Comparison of ENCODE assay signal across 9 cellular contexts in the genomic region with DNA sequence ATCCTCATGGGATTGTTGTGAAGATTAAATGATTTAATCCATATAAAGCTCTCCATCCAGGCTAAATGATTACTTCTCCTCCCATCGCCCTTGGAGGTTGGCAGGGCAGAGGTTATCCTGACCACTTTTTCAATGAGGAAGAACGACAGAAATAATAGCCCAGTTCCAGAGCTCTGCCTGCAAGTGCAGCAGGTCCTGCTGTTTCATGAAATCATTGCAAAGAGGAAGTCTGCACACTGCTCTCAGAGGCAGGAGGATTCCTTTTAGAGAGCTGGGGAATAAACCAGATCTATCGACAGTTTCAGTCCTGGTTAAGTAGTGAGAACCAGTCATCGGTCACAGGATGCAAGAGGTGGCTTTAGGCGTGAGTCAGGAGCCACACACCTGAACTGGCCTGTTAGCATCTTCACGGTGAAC. TPM values are rescaled to one million over a fixed set of nuclear protein-coding genes. Genes with fewer than 3 reads are reported as not detected.
DNase-seq lines count a peak whose midpoint lies in the region; ATAC-seq and TF ChIP-seq lines count a peak whose summit lies in the region.
"Had no signal": no experiment of that assay in that cellular context is flagged by ENCODE, and none has a peak within 500 bp of the region (broad histone marks: within the 10 kb centered on the region; RNA-seq: fewer than 3 reads in every experiment).

No MANE protein-coding gene starts in this region.

- 67 to 71% methylated on average over 6 of the region's 6 CpGs for WGBS in thyroid gland, 2 donors

- H3K27ac ChIP-seq in MM.1S (ENCODE audit: low read length) (peak overlapping the region; percentile 90; the same call in 1 of the 2 replicates), thyroid gland (no peak overlapping the region)

- TF ChIP-seq POLR2A in thyroid gland (IDR thresholded peaks at IDR 0.05) = no peak

- TF ChIP-seq CTCF in GM12864 (IDR thresholded peaks at IDR 0.05; ENCODE audit: low read depth, low read length, missing control alignments) (no peak), MM.1S (IDR thresholded peaks at IDR 0.05; ENCODE audit: low read length) (no peak), thyroid gland (IDR thresholded peaks at IDR 0.05) (no peak)

- intact Hi-C loops in left colon (cut with DNase I, micrococcal nuclease) (no loop called here), thyroid gland (cut with DNase I) (no loop called here)

- no peaks in the 10 kb centered on the region for H4K20me1 ChIP-seq in MM.1S (ENCODE audit: insufficient read depth, low read length)

- H3K27me3 ChIP-seq in MM.1S (replicated peaks; ENCODE audit: insufficient read depth, low read length) (no peaks in the 10 kb centered on the region), thyroid gland (no peaks in the 10 kb centered on the region)

- H3K9ac ChIP-seq in MM.1S (ENCODE audit: low read length) = peak overlapping the region; percentile 45; the same call in 1 of the 2 replicates

- no peaks in the 10 kb centered on the region for H3K9me2 ChIP-seq in MM.1S (replicated peaks; ENCODE audit: insufficient read depth, low read length)

- H2AFZ ChIP-seq in MM.1S (ENCODE audit: low read length) = no peak overlapping the region

- peak overlapping the region; percentile 50; the same call in 1 of the 2 replicates for H3K4me2 ChIP-seq in MM.1S (ENCODE audit: low read depth, low read length)

- DNase-seq in GM12864 (ENCODE audit: low read depth) (peak; percentile 68), MM.1S (peak; percentile 36), left colon (no peak), thyroid gland (no peak), NCI-H345 (lab: John Stamatoyannopoulos, UW) (no peak), NCI-H2081 treated with DMSO at 0.1 percent for 48 hours (lab: John Stamatoyannopoulos, UW) (no peak)
- DNase-seq in stimulated activated CD4-positive, alpha-beta T cell treated with anti-CD3 and anti-CD28 coated beads, Interleukin-4, amount 100 ng/mL, for 1 hour = no peak
- DNase-seq: foreskin melanocyte had no signal

- H3K9me3 ChIP-seq in MM.1S (replicated peaks; ENCODE audit: insufficient read depth, low read length) = no peaks in the 10 kb centered on the region
- H3K9me3 ChIP-seq in thyroid gland = no peaks in the 10 kb centered on the region

- H3K36me3 ChIP-seq in MM.1S (replicated peaks; ENCODE audit: insufficient read depth, low read length) (no peaks in the 10 kb centered on the region), thyroid gland (no peaks in the 10 kb centered on the region)

- no peak overlapping the region for H3K4me3 ChIP-seq in GM12864 (ENCODE audit: low read depth, low read length)
- H3K4me3 ChIP-seq in MM.1S (ENCODE audit: low read length) = no peak overlapping the region
- no peak overlapping the region for H3K4me3 ChIP-seq in thyroid gland (replicated peaks in 1 of 3)

- ATAC-seq in GM21526 (IDR thresholded peaks at IDR 0.05; ENCODE audit: low FRiP score, unreplicated experiment) = peak; percentile 39
- peak; percentile 36 for ATAC-seq in left colon

- H3K79me2 ChIP-seq in MM.1S (ENCODE audit: low read length) = no peaks in the 10 kb centered on the region

- peaks cover 24% of the 10 kb centered on the region for H3F3A ChIP-seq in MM.1S (ENCODE audit: insufficient read depth, low read length)

- peaks cover 34% of the 10 kb centered on the region for H3K4me1 ChIP-seq in MM.1S (ENCODE audit: low read length)
- H3K4me1 ChIP-seq in thyroid gland = peaks cover 2 to 3% of the 10 kb centered on the region in 2 donors

RNA-seq across cellular contexts. Expression of a gene that starts 25.0 kb away (rescaled TPM):
- total RNA-seq in left colon = 1 to 10 TPM; 2.2 to 2.5 TPM
- 1 to 10 TPM; 3.0 to 4.2 (median 3.9) TPM for total RNA-seq in thyroid gland

RNA-seq across cellular contexts. Expression of a gene that starts 52.7 kb away (rescaled TPM):
- total RNA-seq in left colon (1 to 10 TPM; 4.1 to 6.7 TPM), thyroid gland (1 to 10 TPM; 5.1 to 8.2 (median 6.7) TPM)

Comparison
In these comparisons a context has a peak if more than half of its experiments do, and no peak if none do; other contexts are left out.
1. DNase-seq: peak in GM12864 (single experiment) and MM.1S (single experiment); none in left colon (0 of 2), thyroid gland (0 of 2), NCI-H345 (single experiment), stimulated activated CD4-positive, alpha-beta T cell treated with anti-CD3 and anti-CD28 coated beads, Interleukin-4, amount 100 ng/mL, for 1 hour (single experiment) and NCI-H2081 treated with DMSO at 0.1 percent for 48 hours (single experiment).